12 cellular contexts compared by ENCODE assay signal in the genomic region with DNA sequence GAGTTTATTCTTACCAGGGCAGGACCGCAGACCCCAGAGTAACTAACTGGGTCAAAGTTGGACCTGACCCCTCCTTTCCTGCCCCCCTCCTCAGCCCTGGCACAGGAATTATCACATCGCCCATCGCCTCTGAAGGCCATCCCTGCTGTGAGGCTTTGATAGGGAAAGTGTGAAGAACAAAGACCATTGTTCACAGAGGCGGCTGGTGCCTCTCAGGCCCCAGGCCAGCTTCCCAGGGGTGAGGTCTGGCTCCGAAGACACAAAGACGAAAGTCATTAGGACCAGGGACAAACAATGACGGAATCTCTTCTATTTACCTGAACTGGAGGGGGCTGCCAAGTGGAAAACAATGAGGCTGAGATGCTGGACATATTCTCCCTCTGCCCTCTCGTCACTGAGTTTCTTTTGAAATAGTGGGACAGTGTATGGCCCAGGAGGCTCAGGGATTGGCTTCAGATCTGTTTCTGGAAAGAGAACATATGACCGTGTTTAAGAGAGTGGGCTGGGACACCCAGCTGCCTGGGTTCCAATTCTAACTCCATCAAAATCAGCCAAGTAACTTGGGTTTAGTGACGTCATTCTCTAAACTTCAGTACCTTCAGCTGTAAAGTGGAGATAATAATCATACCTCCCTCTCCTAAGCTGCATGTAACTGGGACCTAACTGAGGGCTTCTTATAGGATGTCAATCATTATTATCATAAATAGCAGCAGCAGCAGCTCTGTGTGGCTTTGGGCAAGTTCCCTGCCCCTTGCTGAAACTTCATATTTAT.
A peak's percentile ranks its signal among the peaks of the same experiment; 100 is the strongest.
DNase-seq lines count a peak whose midpoint lies in the region; ATAC-seq and TF ChIP-seq lines count a peak whose summit lies in the region.
"Had no signal": no experiment of that assay in that cellular context is flagged by ENCODE, and none has a peak within 500 bp of the region (broad histone marks: within the 10 kb centered on the region; RNA-seq: fewer than 3 reads in every experiment).

No MANE protein-coding gene starts in this region.

- H3K79me2 ChIP-seq in osteoblast (ENCODE audit: insufficient read depth, low read length), result no peaks in the 10 kb centered on the region

- ATAC-seq in GM18511 (IDR thresholded peaks at IDR 0.05; ENCODE audit: unreplicated experiment), result no peak
- ATAC-seq in GM21515 (IDR thresholded peaks at IDR 0.05; ENCODE audit: unreplicated experiment), result no peak
- ATAC-seq: activated T-cell treated with anti-CD3 and anti-CD28 coated beads, Interleukin-2, amount 50 U/mL, for 4 hours had no signal

- H3K36me3 ChIP-seq in HUES48 (ENCODE audit: control insufficient read depth, insufficient read depth, low read length) (no peaks in the 10 kb centered on the region), osteoblast (ENCODE audit: insufficient read depth, low read length) (no peaks in the 10 kb centered on the region)

- H3K4me2 ChIP-seq in osteoblast (ENCODE audit: insufficient read depth, low read length), result no peak overlapping the region
- H3K4me2 ChIP-seq: PC-9 had no signal

- H4K20me1 ChIP-seq in osteoblast (ENCODE audit: insufficient read depth, low read length), result no peaks in the 10 kb centered on the region

- no peak for TF ChIP-seq POLR2A in lower leg skin (IDR thresholded peaks at IDR 0.05)

- peak overlapping the region; percentile 31 for H3K4me3 ChIP-seq in HUES48 (ENCODE audit: low read depth, low read length)
- no peak overlapping the region for H3K4me3 ChIP-seq in osteoblast (ENCODE audit: insufficient read depth, low read length)
- H3K4me3 ChIP-seq in lower leg skin (ENCODE audit: low read depth, poor library complexity, severe bottlenecking), result no peak overlapping the region
- H3K4me3 ChIP-seq: lung, PC-9 had no signal

- intact Hi-C loops in lower leg skin (cut with DNase I; ENCODE audit: low total_unique reads), result no loop called here

- peak overlapping the region; percentile 88 for H3K27ac ChIP-seq in HUES48 (ENCODE audit: low read depth, low read length)
- no peak overlapping the region for H3K27ac ChIP-seq in osteoblast (ENCODE audit: low read depth, low read length)
- H3K27ac ChIP-seq: PC-9 had no signal

- H3K27me3 ChIP-seq in HUES48 (ENCODE audit: control insufficient read depth, insufficient read depth, low read length), result peaks cover 25% of the 10 kb centered on the region; the same call in 1 of the 2 replicates
- no peaks in the 10 kb centered on the region for H3K27me3 ChIP-seq in osteoblast (ENCODE audit: insufficient read depth, low read length)

- WGBS in lower leg skin, 2 donors, result 69 to 72% methylated on average over 10 of the region's 10 CpGs

- DNase-seq in SW480 (ENCODE audit: low spot score) (peak; percentile 36), hippocampal formation (lab: John Stamatoyannopoulos, UW) (peak; percentile 59 to 76), osteoblast (ENCODE audit: insufficient read length, low spot score, missing footprints) (peak; percentile 31), lower leg skin (ENCODE audit: low spot score in 2 of 2) (no peak), SIG-M5 treated with dmso at 0.1 percent for 504 hours (lab: John Stamatoyannopoulos, UW; ENCODE audit: unreplicated experiment) (no peak)
- DNase-seq: activated T-cell treated with anti-CD3 and anti-CD28 coated beads, Interleukin-2, amount 50 U/mL, for 4 hours; AML-193; PC-9 had no signal

- H3K4me1 ChIP-seq in HUES48 (ENCODE audit: control insufficient read depth, insufficient read depth, low read length) (peaks cover 42% of the 10 kb centered on the region), osteoblast (ENCODE audit: insufficient read depth, low read length) (no peaks in the 10 kb centered on the region)

- TF ChIP-seq CTCF in osteoblast (IDR thresholded peaks at IDR 0.05; ENCODE audit: extremely low read depth, low read depth, low read length) (no peak), lower leg skin (IDR thresholded peaks at IDR 0.05) (no peak)

- H3K9me3 ChIP-seq in HUES48 (ENCODE audit: control insufficient read depth, insufficient read depth, low read length), result 0 out of 2 replicates have a peak, but pooled peaks cover 5% of the 10 kb centered on the region
- no peaks in the 10 kb centered on the region for H3K9me3 ChIP-seq in osteoblast (ENCODE audit: low read depth, low read length)

- no peak overlapping the region for H2AFZ ChIP-seq in osteoblast (ENCODE audit: low read length)
- H2AFZ ChIP-seq: PC-9 had no signal

- H3K9ac ChIP-seq in HUES48 (ENCODE audit: low read depth, low read length), result peak overlapping the region; percentile 19; the same call in 1 of the 2 replicates

Comparison
In these comparisons a context has a peak if more than half of its experiments do, and no peak if none do; other contexts are left out.
1. DNase-seq: peak in SW480 (single experiment), hippocampal formation (2 of 2) and osteoblast (single experiment); none in lower leg skin (0 of 2) and SIG-M5 treated with dmso at 0.1 percent for 504 hours (single experiment).